Comparison of ENCODE assay signal across 8 cellular contexts in the genomic region with DNA sequence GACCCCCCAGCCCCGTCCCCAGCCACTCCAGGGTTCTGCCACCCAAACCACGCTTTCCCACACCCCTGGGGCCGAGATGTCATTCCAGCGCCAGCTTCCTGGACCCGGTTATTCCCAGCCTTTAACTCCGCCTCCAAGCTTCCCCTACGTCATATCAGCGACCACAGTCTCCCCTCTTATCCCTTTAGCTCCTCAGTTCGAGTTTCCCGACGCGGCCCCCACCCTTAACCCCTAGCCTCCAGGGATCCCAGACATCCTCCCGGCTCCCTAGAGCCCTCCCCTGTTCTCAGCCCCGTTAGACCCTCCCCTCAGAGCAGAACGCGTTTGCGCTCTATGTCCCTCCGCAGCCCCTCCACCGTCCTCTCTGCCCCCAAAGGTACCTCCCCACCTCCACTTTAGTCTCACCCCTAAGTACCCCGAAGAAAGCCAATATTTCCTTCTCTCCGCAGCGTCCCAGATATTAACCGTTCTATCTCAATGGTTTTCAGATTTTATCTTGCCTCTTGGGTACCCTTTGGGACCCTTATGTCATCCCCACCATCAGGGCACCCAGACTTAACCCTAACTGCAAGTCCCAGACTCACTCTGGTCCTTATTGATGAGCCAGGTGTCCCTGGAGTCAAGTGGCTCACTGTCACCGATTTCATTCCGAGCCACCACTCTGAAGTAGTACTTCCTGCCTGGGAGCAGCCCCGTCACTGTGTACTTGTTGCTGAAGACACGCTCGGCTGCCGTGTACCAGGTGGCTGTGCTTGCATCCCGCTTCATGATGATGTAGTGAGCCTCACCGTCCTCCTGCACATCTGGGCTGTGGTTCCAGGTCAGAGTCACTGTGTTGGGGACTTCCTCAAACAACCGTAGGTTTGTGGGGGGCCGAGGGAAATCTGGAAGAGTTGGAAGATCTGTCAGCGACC. TPM values are rescaled to one million over a fixed set of nuclear protein-coding genes. Genes with fewer than 3 reads are reported as not detected.
DNase-seq lines count a peak whose midpoint lies in the region; ATAC-seq lines count a peak whose summit lies in the region.

No MANE protein-coding gene starts in this region.

- intact Hi-C loops in left colon (cut with DNase I, micrococcal nuclease): no loop called here

- ATAC-seq in HG03175 (IDR thresholded peaks at IDR 0.05; ENCODE audit: unreplicated experiment) (peak; percentile 70), left colon (peak; percentile 83), HG03565 (IDR thresholded peaks at IDR 0.05; ENCODE audit: unreplicated experiment) (no peak)

- in situ Hi-C loops in G401 (cut with HindIII; ENCODE audit: low sequenced_read_pairs): no loop called here

- DNase-seq in G401 (ENCODE audit: low spot score): peak; percentile 63
- peak; percentile 23 for DNase-seq in T-helper 22 cell (ENCODE audit: low read depth)
- DNase-seq in cerebellar cortex (ENCODE audit: low spot score): peak; percentile 57
- DNase-seq in left colon: peak; percentile 65 to 75
- peak; percentile 40 for DNase-seq in stimulated activated CD8-positive, alpha-beta memory T cell treated with anti-CD3 and anti-CD28 coated beads, Interleukin-12 subunit alpha, Interleukin-12 subunit beta, amount 100 ng/mL, for 1 hour (ENCODE audit: low read depth)
- DNase-seq in T1000 (lab: John Stamatoyannopoulos, UW): no peak

RNA-seq across cellular contexts. Expression of a gene that starts 8.0 kb away (rescaled TPM):
- 0.34 and 0.55 TPM in 2 replicates for total RNA-seq in G401 (2014; rRNA removed; shearing (Covaris generic))
- 1 to 10 TPM; 2.0 to 3.3 TPM for total RNA-seq in left colon

RNA-seq across cellular contexts. Expression of a gene that starts 19.4 kb away (rescaled TPM):
- total RNA-seq in G401 (2014; rRNA removed; shearing (Covaris generic)): not detected in 2 replicates
- 1 to 10 TPM in 1 of 2 donors, under 1 TPM in 1; 0.81 to 2.0 TPM for total RNA-seq in left colon
